ENCODE assay signal across 1 cellular context in the genomic region with DNA sequence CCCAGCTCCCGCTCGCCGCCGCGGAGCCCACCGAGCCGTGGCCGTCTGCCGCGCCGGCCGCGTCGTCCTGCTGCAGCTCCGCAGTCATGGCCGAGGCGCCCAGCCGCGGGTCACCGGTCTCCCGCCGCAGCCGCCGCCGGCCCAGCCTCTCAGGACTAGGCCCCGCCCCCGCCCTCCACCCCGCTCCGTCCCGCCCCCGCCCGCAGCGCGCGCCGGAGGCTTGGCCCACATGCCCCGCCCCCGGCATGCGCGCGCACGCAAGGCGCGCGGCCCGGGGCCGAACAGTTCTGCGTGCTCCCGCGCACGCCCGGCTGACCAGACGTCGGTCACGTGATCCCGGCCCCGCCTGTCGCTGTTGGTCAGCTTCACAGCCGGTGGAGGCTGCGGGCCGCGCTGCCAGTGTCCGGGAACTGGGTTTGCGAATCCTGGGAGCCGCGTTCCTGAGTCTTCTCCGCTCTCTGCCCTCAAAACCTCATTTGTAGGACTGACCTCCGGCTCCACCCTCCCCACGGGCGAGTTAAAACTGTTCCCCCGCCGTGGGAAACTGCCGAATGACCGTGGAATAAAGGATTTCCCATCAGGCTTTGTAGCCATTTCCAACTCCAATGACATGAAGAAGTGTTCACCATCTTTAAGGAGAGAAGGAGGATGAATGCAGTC.
TF ChIP-seq lines count a peak whose summit lies in the region.

Gene USP28 (minus strand): TSS at position 159 of the 660 bp plus-strand sequence. CDS start 71 bp downstream, at position 88.

TF ChIP-seq in K562, 482 proteins besides CTCF, POLR2A, EP300 and RAD21 (continued from another document and continues in another):
- TF ChIP-seq, protein P1, sequence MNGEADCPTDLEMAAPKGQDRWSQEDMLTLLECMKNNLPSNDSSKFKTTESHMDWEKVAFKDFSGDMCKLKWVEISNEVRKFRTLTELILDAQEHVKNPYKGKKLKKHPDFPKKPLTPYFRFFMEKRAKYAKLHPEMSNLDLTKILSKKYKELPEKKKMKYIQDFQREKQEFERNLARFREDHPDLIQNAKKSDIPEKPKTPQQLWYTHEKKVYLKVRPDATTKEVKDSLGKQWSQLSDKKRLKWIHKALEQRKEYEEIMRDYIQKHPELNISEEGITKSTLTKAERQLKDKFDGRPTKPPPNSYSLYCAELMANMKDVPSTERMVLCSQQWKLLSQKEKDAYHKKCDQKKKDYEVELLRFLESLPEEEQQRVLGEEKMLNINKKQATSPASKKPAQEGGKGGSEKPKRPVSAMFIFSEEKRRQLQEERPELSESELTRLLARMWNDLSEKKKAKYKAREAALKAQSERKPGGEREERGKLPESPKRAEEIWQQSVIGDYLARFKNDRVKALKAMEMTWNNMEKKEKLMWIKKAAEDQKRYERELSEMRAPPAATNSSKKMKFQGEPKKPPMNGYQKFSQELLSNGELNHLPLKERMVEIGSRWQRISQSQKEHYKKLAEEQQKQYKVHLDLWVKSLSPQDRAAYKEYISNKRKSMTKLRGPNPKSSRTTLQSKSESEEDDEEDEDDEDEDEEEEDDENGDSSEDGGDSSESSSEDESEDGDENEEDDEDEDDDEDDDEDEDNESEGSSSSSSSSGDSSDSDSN (IDR thresholded peaks at IDR 0.05; ENCODE audit: borderline replicate concordance in 1 of 2, low read depth in 2 of 2, low read length in 2 of 2), result peak in 1 of 2 experiments; percentile 31; a peak in 2 of 4 replicates
- TF ChIP-seq CLOCK (CRISPR knock-in tag; IDR thresholded peaks at IDR 0.05; ENCODE audit: borderline replicate concordance) (no peak), RAD51 (IDR thresholded peaks at IDR 0.05; ENCODE audit: borderline replicate concordance, low read depth) (peak; percentile 99), RFX7 (CRISPR knock-in tag; IDR thresholded peaks at IDR 0.05) (no peak), CBX3 (IDR thresholded peaks at IDR 0.05; ENCODE audit: borderline replicate concordance in 1 of 2, low read length in 2 of 2) (no peak), ZNF668 (CRISPR knock-in tag; IDR thresholded peaks at IDR 0.05) (no peak), ZNF436 (CRISPR knock-in tag; IDR thresholded peaks at IDR 0.05) (no peak), RBFOX2 (IDR thresholded peaks at IDR 0.05; ENCODE audit: low read depth, low read length) (peak; percentile 96), ZNF134 (CRISPR knock-in tag; conservative IDR thresholded peaks at IDR 0.05) (no peak), KLF13 (tag; IDR thresholded peaks at IDR 0.05; ENCODE audit: borderline replicate concordance, low read depth) (no peak), ZNF232 (CRISPR knock-in tag; IDR thresholded peaks at IDR 0.05) (no peak), ETV6 (IDR thresholded peaks at IDR 0.05; ENCODE audit: borderline replicate concordance in 1 of 2, low read depth in 2 of 2, low read length in 1 of 2) (0 out of 4 replicates have a peak, but pooled peaks of 1 of the 2 experiments have one; percentile 8), ETV6 (CRISPR knock-in tag; IDR thresholded peaks at IDR 0.05; ENCODE audit: borderline replicate concordance) (no peak), HOXB6 (CRISPR knock-in tag; IDR thresholded peaks at IDR 0.05; ENCODE audit: borderline replicate concordance) (no peak), L3MBTL2 (IDR thresholded peaks at IDR 0.05) (peak; percentile 74), ZC3H4 (CRISPR knock-in tag; IDR thresholded peaks at IDR 0.05; ENCODE audit: borderline replicate concordance) (no peak; the same call in 1 of the 2 replicates), HIVEP1 (CRISPR knock-in tag; IDR thresholded peaks at IDR 0.05) (no peak), MED1 (CRISPR knock-in tag; IDR thresholded peaks at IDR 0.05; ENCODE audit: borderline replicate concordance) (no peak), SRSF7 (optimal IDR thresholded peaks at IDR 0.05; ENCODE audit: low read depth, low read length) (no peak), SOX6 (IDR thresholded peaks at IDR 0.05) (peak; percentile 65), ZNF175 (CRISPR knock-in tag; IDR thresholded peaks at IDR 0.05; ENCODE audit: low read depth) (no peak), NFE2 (IDR thresholded peaks at IDR 0.05; ENCODE audit: low read depth) (no peak), CEBPB (tag; IDR thresholded peaks at IDR 0.05) (no peak), ZFPM2 (CRISPR knock-in tag; IDR thresholded peaks at IDR 0.05) (no peak), MCM2 (IDR thresholded peaks at IDR 0.05; ENCODE audit: low read depth) (no peak), KLF6 (CRISPR knock-in tag; IDR thresholded peaks at IDR 0.05; ENCODE audit: borderline replicate concordance) (no peak; the same call in 1 of the 2 replicates), TAF15 (IDR thresholded peaks at IDR 0.05; ENCODE audit: low read depth, low read length) (no peak), PHB (CRISPR knock-in tag; IDR thresholded peaks at IDR 0.05) (no peak), U2AF1 (optimal IDR thresholded peaks at IDR 0.05; ENCODE audit: low read depth, low read length) (no peak), ARID3A (IDR thresholded peaks at IDR 0.05; ENCODE audit: borderline replicate concordance, low read depth, low read length) (no peak), SRSF9 (IDR thresholded peaks at IDR 0.05; ENCODE audit: borderline replicate concordance, low read depth, low read length) (no peak), GMEB1 (CRISPR knock-in tag; IDR thresholded peaks at IDR 0.05) (peak; percentile 96), RBM25 (IDR thresholded peaks at IDR 0.05; ENCODE audit: low read depth, low read length, severe bottlenecking) (no peak), GTF2F1 (IDR thresholded peaks at IDR 0.05; ENCODE audit: low read depth, low read length) (no peak; the same call in 1 of the 2 replicates), TAF7 (tag; IDR thresholded peaks at IDR 0.05) (peak; percentile 69; the same call in 1 of the 2 replicates), PREB (CRISPR knock-in tag; IDR thresholded peaks at IDR 0.05) (no peak), KDM1A (IDR thresholded peaks at IDR 0.05) (no peak), KLF16 (IDR thresholded peaks at IDR 0.05) (no peak), RB1 (IDR thresholded peaks at IDR 0.05; ENCODE audit: low read depth) (peak; percentile 63; the same call in 1 of the 2 replicates), U2AF2 (optimal IDR thresholded peaks at IDR 0.05; ENCODE audit: low read depth, low read length) (no peak)
- TF ChIP-seq, protein P2, sequence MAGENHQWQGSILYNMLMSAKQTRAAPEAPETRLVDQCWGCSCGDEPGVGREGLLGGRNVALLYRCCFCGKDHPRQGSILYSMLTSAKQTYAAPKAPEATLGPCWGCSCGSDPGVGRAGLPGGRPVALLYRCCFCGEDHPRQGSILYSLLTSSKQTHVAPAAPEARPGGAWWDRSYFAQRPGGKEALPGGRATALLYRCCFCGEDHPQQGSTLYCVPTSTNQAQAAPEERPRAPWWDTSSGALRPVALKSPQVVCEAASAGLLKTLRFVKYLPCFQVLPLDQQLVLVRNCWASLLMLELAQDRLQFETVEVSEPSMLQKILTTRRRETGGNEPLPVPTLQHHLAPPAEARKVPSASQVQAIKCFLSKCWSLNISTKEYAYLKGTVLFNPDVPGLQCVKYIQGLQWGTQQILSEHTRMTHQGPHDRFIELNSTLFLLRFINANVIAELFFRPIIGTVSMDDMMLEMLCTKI (IDR thresholded peaks at IDR 0.05; ENCODE audit: partially characterized antibody), result no peak
- TF ChIP-seq, protein P3, sequence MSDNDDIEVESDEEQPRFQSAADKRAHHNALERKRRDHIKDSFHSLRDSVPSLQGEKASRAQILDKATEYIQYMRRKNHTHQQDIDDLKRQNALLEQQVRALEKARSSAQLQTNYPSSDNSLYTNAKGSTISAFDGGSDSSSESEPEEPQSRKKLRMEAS (CRISPR knock-in tag; IDR thresholded peaks at IDR 0.05), result peak; percentile 80
- TF ChIP-seq, protein P4, sequence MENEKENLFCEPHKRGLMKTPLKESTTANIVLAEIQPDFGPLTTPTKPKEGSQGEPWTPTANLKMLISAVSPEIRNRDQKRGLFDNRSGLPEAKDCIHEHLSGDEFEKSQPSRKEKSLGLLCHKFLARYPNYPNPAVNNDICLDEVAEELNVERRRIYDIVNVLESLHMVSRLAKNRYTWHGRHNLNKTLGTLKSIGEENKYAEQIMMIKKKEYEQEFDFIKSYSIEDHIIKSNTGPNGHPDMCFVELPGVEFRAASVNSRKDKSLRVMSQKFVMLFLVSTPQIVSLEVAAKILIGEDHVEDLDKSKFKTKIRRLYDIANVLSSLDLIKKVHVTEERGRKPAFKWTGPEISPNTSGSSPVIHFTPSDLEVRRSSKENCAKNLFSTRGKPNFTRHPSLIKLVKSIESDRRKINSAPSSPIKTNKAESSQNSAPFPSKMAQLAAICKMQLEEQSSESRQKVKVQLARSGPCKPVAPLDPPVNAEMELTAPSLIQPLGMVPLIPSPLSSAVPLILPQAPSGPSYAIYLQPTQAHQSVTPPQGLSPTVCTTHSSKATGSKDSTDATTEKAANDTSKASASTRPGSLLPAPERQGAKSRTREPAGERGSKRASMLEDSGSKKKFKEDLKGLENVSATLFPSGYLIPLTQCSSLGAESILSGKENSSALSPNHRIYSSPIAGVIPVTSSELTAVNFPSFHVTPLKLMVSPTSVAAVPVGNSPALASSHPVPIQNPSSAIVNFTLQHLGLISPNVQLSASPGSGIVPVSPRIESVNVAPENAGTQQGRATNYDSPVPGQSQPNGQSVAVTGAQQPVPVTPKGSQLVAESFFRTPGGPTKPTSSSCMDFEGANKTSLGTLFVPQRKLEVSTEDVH (IDR thresholded peaks at IDR 0.05; ENCODE audit: low read depth, partially characterized antibody), result no peak
- TF ChIP-seq, protein P5, sequence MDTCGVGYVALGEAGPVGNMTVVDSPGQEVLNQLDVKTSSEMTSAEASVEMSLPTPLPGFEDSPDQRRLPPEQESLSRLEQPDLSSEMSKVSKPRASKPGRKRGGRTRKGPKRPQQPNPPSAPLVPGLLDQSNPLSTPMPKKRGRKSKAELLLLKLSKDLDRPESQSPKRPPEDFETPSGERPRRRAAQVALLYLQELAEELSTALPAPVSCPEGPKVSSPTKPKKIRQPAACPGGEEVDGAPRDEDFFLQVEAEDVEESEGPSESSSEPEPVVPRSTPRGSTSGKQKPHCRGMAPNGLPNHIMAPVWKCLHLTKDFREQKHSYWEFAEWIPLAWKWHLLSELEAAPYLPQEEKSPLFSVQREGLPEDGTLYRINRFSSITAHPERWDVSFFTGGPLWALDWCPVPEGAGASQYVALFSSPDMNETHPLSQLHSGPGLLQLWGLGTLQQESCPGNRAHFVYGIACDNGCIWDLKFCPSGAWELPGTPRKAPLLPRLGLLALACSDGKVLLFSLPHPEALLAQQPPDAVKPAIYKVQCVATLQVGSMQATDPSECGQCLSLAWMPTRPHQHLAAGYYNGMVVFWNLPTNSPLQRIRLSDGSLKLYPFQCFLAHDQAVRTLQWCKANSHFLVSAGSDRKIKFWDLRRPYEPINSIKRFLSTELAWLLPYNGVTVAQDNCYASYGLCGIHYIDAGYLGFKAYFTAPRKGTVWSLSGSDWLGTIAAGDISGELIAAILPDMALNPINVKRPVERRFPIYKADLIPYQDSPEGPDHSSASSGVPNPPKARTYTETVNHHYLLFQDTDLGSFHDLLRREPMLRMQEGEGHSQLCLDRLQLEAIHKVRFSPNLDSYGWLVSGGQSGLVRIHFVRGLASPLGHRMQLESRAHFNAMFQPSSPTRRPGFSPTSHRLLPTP (IDR thresholded peaks at IDR 0.05; ENCODE audit: borderline replicate concordance, extremely low read depth, insufficient read length), result no peak
- TF ChIP-seq, protein P6, sequence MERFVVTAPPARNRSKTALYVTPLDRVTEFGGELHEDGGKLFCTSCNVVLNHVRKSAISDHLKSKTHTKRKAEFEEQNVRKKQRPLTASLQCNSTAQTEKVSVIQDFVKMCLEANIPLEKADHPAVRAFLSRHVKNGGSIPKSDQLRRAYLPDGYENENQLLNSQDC (CRISPR knock-in tag; IDR thresholded peaks at IDR 0.05), result no peak
